1 cellular context compared by ENCODE assay signal in genomic region chr20:32742322-32743236, GRCh38.
TF ChIP-seq lines count a peak whose summit lies in the region.

No MANE protein-coding gene starts in this region.

TF ChIP-seq in HepG2, 621 proteins besides CTCF, POLR2A, EP300 and RAD21 (continued from another document):
- TF ChIP-seq GATA4 (IDR thresholded peaks at IDR 0.05; ENCODE audit: borderline replicate concordance, low read depth), result 0 out of 2 replicates have a peak, but pooled peaks have one; percentile 17
- no peak for TF ChIP-seq ZBTB4 (CRISPR knock-in tag; IDR thresholded peaks at IDR 0.05; ENCODE audit: borderline replicate concordance)
- 0 out of 2 replicates have a peak, but pooled peaks have one; percentile 52 for TF ChIP-seq ZNF432 (CRISPR knock-in tag; IDR thresholded peaks at IDR 0.05; ENCODE audit: borderline replicate concordance)
- TF ChIP-seq ATF3 (CRISPR knock-in tag; IDR thresholded peaks at IDR 0.05), result no peak
- TF ChIP-seq HES4 (CRISPR knock-in tag; IDR thresholded peaks at IDR 0.05; ENCODE audit: borderline replicate concordance), result no peak
- 0 out of 2 replicates have a peak, but pooled peaks have one; percentile 43 for TF ChIP-seq TIGD3 (CRISPR knock-in tag; IDR thresholded peaks at IDR 0.05; ENCODE audit: borderline replicate concordance)
- no peak for TF ChIP-seq ZMYM2 (CRISPR knock-in tag; IDR thresholded peaks at IDR 0.05)
- TF ChIP-seq ZNF501 (CRISPR knock-in tag; IDR thresholded peaks at IDR 0.05), result no peak; the same call in 1 of the 2 replicates
- 0 out of 2 replicates have a peak, but pooled peaks have one; percentile 73 for TF ChIP-seq ZNF572 (CRISPR knock-in tag; IDR thresholded peaks at IDR 0.05)
- TF ChIP-seq ZBTB33 (CRISPR knock-in tag; IDR thresholded peaks at IDR 0.05), result peak; percentile 80; the same call in 1 of the 2 replicates
- TF ChIP-seq NCOR1 (IDR thresholded peaks at IDR 0.05; ENCODE audit: borderline replicate concordance, low read length), result no peak
- TF ChIP-seq RBM39 (IDR thresholded peaks at IDR 0.05; ENCODE audit: low read depth, low read length, poor library complexity, severe bottlenecking), result no peak
